In genomic region chr5:170426149-170426767, GRCh38 we compare ENCODE assay signal across 1 cellular context.
TF ChIP-seq lines count a peak whose summit lies in the region.

No MANE protein-coding gene starts in this region.

TF ChIP-seq in GM12878, 131 proteins besides CTCF, POLR2A, EP300 and RAD21:
- no peak for TF ChIP-seq ESRRA (IDR thresholded peaks at IDR 0.05; ENCODE audit: low read length)
- no peak for TF ChIP-seq PRDM15 (CRISPR knock-in tag; IDR thresholded peaks at IDR 0.05)
- TF ChIP-seq EZH2 (IDR thresholded peaks at IDR 0.05; ENCODE audit: borderline replicate concordance, control insufficient read depth, low read depth, low read length), result no peak
- TF ChIP-seq HDAC2 (IDR thresholded peaks at IDR 0.05), result no peak
- TF ChIP-seq ZBED1 (IDR thresholded peaks at IDR 0.05; ENCODE audit: borderline replicate concordance), result no peak
- no peak for TF ChIP-seq SREBF1 (IDR thresholded peaks at IDR 0.05; ENCODE audit: low read length)
- no peak for TF ChIP-seq CREB1 (IDR thresholded peaks at IDR 0.05; ENCODE audit: low read depth)
- no peak for TF ChIP-seq ZSCAN29 (IDR thresholded peaks at IDR 0.05)
- TF ChIP-seq SMC3 (IDR thresholded peaks at IDR 0.05; ENCODE audit: borderline replicate concordance, low read length), result no peak
- TF ChIP-seq YY1 (IDR thresholded peaks at IDR 0.05; ENCODE audit: low read depth, low read length), result no peak
- TF ChIP-seq ZNF24 (IDR thresholded peaks at IDR 0.05), result no peak
- TF ChIP-seq HDAC6 (IDR thresholded peaks at IDR 0.05; ENCODE audit: unreplicated experiment), result no peak
- TF ChIP-seq ZBTB40 (IDR thresholded peaks at IDR 0.05; ENCODE audit: borderline replicate concordance), result no peak
- no peak for TF ChIP-seq WRNIP1 (IDR thresholded peaks at IDR 0.05; ENCODE audit: borderline replicate concordance, low read depth, low read length)
- TF ChIP-seq PAX5 (IDR thresholded peaks at IDR 0.05; ENCODE audit: borderline replicate concordance, low read depth, low read length), result no peak
- no peak for TF ChIP-seq RBBP5 (conservative IDR thresholded peaks at IDR 0.05)
- TF ChIP-seq NFXL1 (IDR thresholded peaks at IDR 0.05; ENCODE audit: borderline replicate concordance), result no peak
- TF ChIP-seq E2F4 (IDR thresholded peaks at IDR 0.05; ENCODE audit: low read depth, low read length), result no peak
- TF ChIP-seq ETV6 (conservative IDR thresholded peaks at IDR 0.05 in 1 of 2, IDR thresholded peaks at IDR 0.05 in 1 of 2; ENCODE audit: borderline replicate concordance in 1 of 2, low read depth in 1 of 2), result no peak
